Comparison of ENCODE assay signal across 23 cellular contexts in genomic region chr14:91277546-91278382, GRCh38. TPM values are rescaled to one million over a fixed set of nuclear protein-coding genes. Genes with fewer than 3 reads are reported as not detected.
DNase-seq lines count a peak whose midpoint lies in the region; ATAC-seq and TF ChIP-seq lines count a peak whose summit lies in the region.
"Had no signal": no experiment of that assay in that cellular context is flagged by ENCODE, and none has a peak within 500 bp of the region (broad histone marks: within the 10 kb centered on the region; RNA-seq: fewer than 3 reads in every experiment).

No MANE protein-coding gene starts in this region.

- H3K9me3 ChIP-seq in stomach = no peaks in the 10 kb centered on the region
- H3K9me3 ChIP-seq: A549, BLaER1, upper lobe of right lung had no signal

- no peak for TF ChIP-seq POLR2A in stomach (IDR thresholded peaks at IDR 0.05)

- CTCF ChIA-PET in activated CD8-positive, alpha-beta T cell treated with anti-CD3 and anti-CD28 coated beads for 36 hours (lab: Charles Lee) = interaction anchor here (1.2 to 4.3 kb wide), 3 partner anchors 10 to 102 kb away, joined by 4 to 33 read pairs (median 12); no protein-coding TSS in a partner anchor
- CTCF ChIA-PET in activated CD8-positive, alpha-beta T cell treated with anti-CD3 and anti-CD28 coated beads, Interleukin-2, amount 10 ng/mL, durations not matched to agents 7 days and 5 days (lab: Charles Lee) = interaction anchor here (1.0 to 1.9 kb wide), 9 partner anchors 8 to 105 kb away, joined by 3 to 10 read pairs (median 4); no protein-coding TSS in a partner anchor

- no peak for ATAC-seq in activated CD8-positive, alpha-beta T cell treated with anti-CD3 and anti-CD28 coated beads for 36 hours
- no peak for ATAC-seq in activated CD8-positive, alpha-beta T cell treated with anti-CD3 and anti-CD28 coated beads, Interleukin-2, amount 10 ng/mL, durations not matched to agents 7 days and 5 days
- ATAC-seq in GM18909 (IDR thresholded peaks at IDR 0.05; ENCODE audit: poor library complexity, unreplicated experiment) = no peak
- ATAC-seq: A549; activated T-cell treated with anti-CD3 and anti-CD28 coated beads, Interleukin-2, amount 50 U/mL, for 72 hours; heart left ventricle; upper lobe of right lung had no signal

- H3K27ac Mint-ChIP-seq in activated CD8-positive, alpha-beta T cell treated with anti-CD3 and anti-CD28 coated beads for 36 hours = peak overlapping the region; percentile 31
- no peak overlapping the region for H3K27ac Mint-ChIP-seq in activated CD8-positive, alpha-beta T cell treated with anti-CD3 and anti-CD28 coated beads, Interleukin-2, amount 10 ng/mL, durations not matched to agents 7 days and 5 days
- no peak overlapping the region for H3K27ac Mint-ChIP-seq in chondrocyte (ENCODE audit: unreplicated experiment)
- H3K27ac Mint-ChIP-seq: activated B cell treated with CpG ODN at 0.5 μM for 24 hours, HFFc6, IgD-negative memory B cell had no signal

- TF ChIP-seq CTCF in activated CD8-positive, alpha-beta T cell treated with anti-CD3 and anti-CD28 coated beads for 36 hours (IDR thresholded peaks at IDR 0.05) = no peak
- TF ChIP-seq CTCF in chondrocyte (IDR thresholded peaks at IDR 0.05) (no peak), stomach (IDR thresholded peaks at IDR 0.05) (no peak)

- 82 to 94% (median 90%) methylated on average over 30 of the region's 30 CpGs for WGBS in stomach, 5 donors

- H3K27ac ChIP-seq in stomach = peak overlapping the region in 3 of 5 donors; percentile 11 to 69 (median 37)
- H3K27ac ChIP-seq: A549, BLaER1, heart left ventricle, upper lobe of right lung had no signal

- intact Hi-C loops in activated CD8-positive, alpha-beta T cell treated with anti-CD3 and anti-CD28 coated beads for 36 hours (cut with micrococcal nuclease) = no loop called here
- intact Hi-C loops in stomach (cut with DNase I; ENCODE audit: low total_unique reads) = no loop called here

- POLR2A ChIA-PET in activated CD8-positive, alpha-beta T cell treated with anti-CD3 and anti-CD28 coated beads for 36 hours (lab: Charles Lee) = interaction anchor here (0.9 to 1.8 kb wide), 4 partner anchors 14 to 217 kb away, joined by 3 to 6 read pairs (median 4); partner anchors contain the start of genes GPR68 and RPS6KA5
- POLR2A ChIA-PET in activated CD8-positive, alpha-beta T cell treated with anti-CD3 and anti-CD28 coated beads, Interleukin-2, amount 10 ng/mL, durations not matched to agents 7 days and 5 days (lab: Charles Lee) = interaction anchor here (0.6 to 1.5 kb wide), 4 partner anchors 8 to 232 kb away, joined by 3 read pairs; partner anchors contain the start of gene GPR68

- no peaks in the 10 kb centered on the region for H3K27me3 ChIP-seq in stomach
- H3K27me3 ChIP-seq: BLaER1, heart left ventricle, upper lobe of right lung had no signal

- peaks cover 15 to 92% (median 69%) of the 10 kb centered on the region in 4 donors for H3K36me3 ChIP-seq in stomach

- no peaks in the 10 kb centered on the region for H3K4me1 Mint-ChIP-seq in activated CD8-positive, alpha-beta T cell treated with anti-CD3 and anti-CD28 coated beads for 36 hours (ENCODE audit: low read depth)
- H3K4me1 Mint-ChIP-seq in activated CD8-positive, alpha-beta T cell treated with anti-CD3 and anti-CD28 coated beads, Interleukin-2, amount 10 ng/mL, durations not matched to agents 7 days and 5 days (ENCODE audit: low read depth) = peaks cover 14% of the 10 kb centered on the region
- no peaks in the 10 kb centered on the region for H3K4me1 Mint-ChIP-seq in chondrocyte (ENCODE audit: low read depth)
- H3K4me1 Mint-ChIP-seq: activated B cell treated with CpG ODN at 0.5 μM for 24 hours, IgD-negative memory B cell had no signal

- no peaks in the 10 kb centered on the region for H3K27me3 Mint-ChIP-seq in activated CD8-positive, alpha-beta T cell treated with anti-CD3 and anti-CD28 coated beads for 36 hours
- no peaks in the 10 kb centered on the region for H3K27me3 Mint-ChIP-seq in activated CD8-positive, alpha-beta T cell treated with anti-CD3 and anti-CD28 coated beads, Interleukin-2, amount 10 ng/mL, durations not matched to agents 7 days and 5 days (ENCODE audit: low read depth)
- H3K27me3 Mint-ChIP-seq in chondrocyte (ENCODE audit: low read depth) = no peaks in the 10 kb centered on the region
- H3K27me3 Mint-ChIP-seq: activated B cell treated with CpG ODN at 0.5 μM for 24 hours; activated CD4-positive, alpha-beta memory T cell treated with anti-CD3 and anti-CD28 coated beads, Interleukin-2, amount 10 ng/mL, durations not matched to agents 7 days and 5 days; IgD-negative memory B cell had no signal

- H3K4me1 ChIP-seq in stomach = peaks cover 0 to 42% (median 12%) of the 10 kb centered on the region in 4 donors
- H3K4me1 ChIP-seq: A549, heart left ventricle, upper lobe of right lung had no signal

- no peak overlapping the region for H3K4me3 ChIP-seq in stomach
- H3K4me3 ChIP-seq: A549, BLaER1, heart left ventricle, upper lobe of right lung had no signal

- H3K9me3 Mint-ChIP-seq in activated CD8-positive, alpha-beta T cell treated with anti-CD3 and anti-CD28 coated beads for 36 hours = no peaks in the 10 kb centered on the region
- H3K9me3 Mint-ChIP-seq in activated CD8-positive, alpha-beta T cell treated with anti-CD3 and anti-CD28 coated beads, Interleukin-2, amount 10 ng/mL, durations not matched to agents 7 days and 5 days (ENCODE audit: insufficient read depth) = no peaks in the 10 kb centered on the region
- peaks cover 4% of the 10 kb centered on the region for H3K9me3 Mint-ChIP-seq in chondrocyte (ENCODE audit: low read depth)
- H3K9me3 Mint-ChIP-seq: activated B cell treated with CpG ODN at 0.5 μM for 24 hours; activated CD4-positive, alpha-beta memory T cell treated with anti-CD3 and anti-CD28 coated beads, Interleukin-2, amount 10 ng/mL, durations not matched to agents 7 days and 5 days; activated naive CD4-positive, alpha-beta T cell treated with anti-CD3 and anti-CD28 coated beads, Interleukin-2, amount 50 U/mL, for 72 hours; activated T-cell treated with anti-CD3 and anti-CD28 coated beads, Interleukin-2, amount 50 U/mL, for 72 hours; HFFc6; IgD-negative memory B cell had no signal

- TF ChIP-seq EP300 in stomach (IDR thresholded peaks at IDR 0.05) = no peak

- H3K36me3 Mint-ChIP-seq in activated CD8-positive, alpha-beta T cell treated with anti-CD3 and anti-CD28 coated beads for 36 hours (ENCODE audit: low read depth) = peaks cover 41% of the 10 kb centered on the region
- peaks cover 76% of the 10 kb centered on the region for H3K36me3 Mint-ChIP-seq in activated CD8-positive, alpha-beta T cell treated with anti-CD3 and anti-CD28 coated beads, Interleukin-2, amount 10 ng/mL, durations not matched to agents 7 days and 5 days (ENCODE audit: low read depth)
- no peaks in the 10 kb centered on the region for H3K36me3 Mint-ChIP-seq in chondrocyte (ENCODE audit: low read depth)
- H3K36me3 Mint-ChIP-seq: IgD-negative memory B cell had no signal

- no peak for DNase-seq in activated CD8-positive, alpha-beta T cell treated with anti-CD3 and anti-CD28 coated beads for 36 hours
- DNase-seq in activated CD8-positive, alpha-beta T cell treated with anti-CD3 and anti-CD28 coated beads, Interleukin-2, amount 10 ng/mL, durations not matched to agents 7 days and 5 days = no peak
- DNase-seq in NCI-H1092 treated with DMSO at 0.1 percent for 48 hours (lab: John Stamatoyannopoulos, UW) (peak; percentile 55), chondrocyte (ENCODE audit: low spot score) (peak; percentile 58), stomach (no peak), NCI-H187 treated with DMSO at 0.1 percent for 48 hours (lab: John Stamatoyannopoulos, UW) (no peak), NCI-H1930 (lab: John Stamatoyannopoulos, UW) (no peak)
- DNase-seq: activated B cell treated with CpG ODN at 0.5 μM for 24 hours; activated CD4-positive, alpha-beta memory T cell treated with anti-CD3 and anti-CD28 coated beads, Interleukin-2, amount 10 ng/mL, durations not matched to agents 7 days and 5 days; activated T-cell treated with anti-CD3 and anti-CD28 coated beads, Interleukin-2, amount 50 U/mL, for 72 hours; cortex of kidney; HFFc6; NCI-H187; NCI-H446 treated with DMSO at 0.1 percent for 48 hours; stimulated activated CD4-positive, alpha-beta T cell treated with anti-CD3 and anti-CD28 coated beads, Interleukin-1b, Interleukin-23, amount 100 ng/mL, for 48 hours; stimulated activated naive CD4-positive, alpha-beta T cell treated with Interleukin-2 at 50 U/mL for 16 hours; upper lobe of right lung had no signal

- no peak overlapping the region for H3K4me3 Mint-ChIP-seq in activated CD8-positive, alpha-beta T cell treated with anti-CD3 and anti-CD28 coated beads for 36 hours
- H3K4me3 Mint-ChIP-seq in activated CD8-positive, alpha-beta T cell treated with anti-CD3 and anti-CD28 coated beads, Interleukin-2, amount 10 ng/mL, durations not matched to agents 7 days and 5 days = no peak overlapping the region
- H3K4me3 Mint-ChIP-seq in chondrocyte (ENCODE audit: unreplicated experiment) = no peak overlapping the region
- H3K4me3 Mint-ChIP-seq: activated B cell treated with CpG ODN at 0.5 μM for 24 hours; activated CD4-positive, alpha-beta memory T cell treated with anti-CD3 and anti-CD28 coated beads, Interleukin-2, amount 10 ng/mL, durations not matched to agents 7 days and 5 days; activated T-cell treated with anti-CD3 and anti-CD28 coated beads, Interleukin-2, amount 50 U/mL, for 72 hours; HFFc6; IgD-negative memory B cell had no signal

RNA-seq across cellular contexts. Expression of gene GPR68, which starts 33.3 kb away (rescaled TPM):
- total RNA-seq in activated CD8-positive, alpha-beta T cell treated with anti-CD3 and anti-CD28 coated beads for 36 hours = 10 to 100 TPM; 11.9 to 14.0 TPM
- total RNA-seq in activated CD8-positive, alpha-beta T cell treated with anti-CD3 and anti-CD28 coated beads, Interleukin-2, amount 10 ng/mL, durations not matched to agents 7 days and 5 days = 10 to 100 TPM; 44.6 to 45.3 TPM
- total RNA-seq in chondrocyte (0.42 to 4.1 TPM (median 0.46 TPM) in 3 replicates), stomach (10 to 100 TPM in 2 of 5 donors, 1 to 10 TPM in 1, not detected in 2; 4.0 to 19.3 (median 11.0) TPM)
- polyA plus RNA-seq in stomach = 10 to 100 TPM in 1 of 3 donors, 1 to 10 TPM in 2; 1.9 to 10.9 (median 7.2) TPM

Comparison
In these comparisons a context has a peak if more than half of its experiments do, and no peak if none do; other contexts are left out.
1. DNase-seq: peak in NCI-H1092 treated with DMSO at 0.1 percent for 48 hours (single experiment) and chondrocyte (single experiment); none in activated CD8-positive, alpha-beta T cell treated with anti-CD3 and anti-CD28 coated beads for 36 hours (single experiment), activated CD8-positive, alpha-beta T cell treated with anti-CD3 and anti-CD28 coated beads, Interleukin-2, amount 10 ng/mL, durations not matched to agents 7 days and 5 days (single experiment), stomach (single experiment), NCI-H187 treated with DMSO at 0.1 percent for 48 hours (single experiment) and NCI-H1930 (0 of 2).